Comparison of ENCODE assay signal across 1 cellular context in the genomic region with DNA sequence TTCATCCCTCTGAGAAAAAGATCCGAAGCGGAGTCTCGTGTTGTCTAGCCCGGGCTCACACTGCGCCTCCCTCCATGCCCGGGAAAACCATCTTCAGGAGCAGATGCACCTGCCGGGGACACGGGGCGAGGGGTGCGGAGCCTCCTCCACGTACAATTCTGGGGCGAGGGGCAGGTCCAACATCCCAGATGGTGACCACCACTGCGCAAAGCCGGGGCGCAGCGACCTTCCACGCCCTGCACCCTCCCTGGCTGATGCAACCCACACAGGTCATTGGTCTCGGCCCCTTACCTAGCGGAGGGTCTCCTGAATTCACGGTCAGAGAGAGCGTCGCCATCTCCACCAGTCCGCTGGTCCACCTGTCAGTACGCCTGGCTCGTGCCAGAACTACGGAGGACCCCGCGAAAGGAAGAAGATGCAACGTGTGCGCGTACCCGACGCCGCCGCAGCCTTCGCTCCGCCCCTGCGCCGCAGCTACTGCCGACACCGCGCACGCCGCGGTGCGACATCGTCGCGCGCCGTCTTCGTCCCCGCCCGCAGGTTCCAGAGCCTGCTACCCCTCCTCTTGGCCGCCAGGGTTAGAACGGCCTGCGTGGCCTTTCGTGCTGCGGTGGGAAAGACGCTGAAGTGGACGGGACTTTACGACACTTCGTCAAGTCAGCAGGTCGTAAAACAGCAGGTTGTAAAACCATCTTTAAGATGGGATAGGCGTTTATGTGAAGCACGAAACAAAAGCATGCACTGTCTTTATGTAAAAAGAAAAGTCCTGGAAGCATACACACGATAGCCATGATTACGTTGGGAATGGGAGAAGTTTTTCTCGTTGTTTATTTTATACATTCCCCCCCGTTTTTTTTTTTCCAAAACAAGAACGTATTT.
TF ChIP-seq lines count a peak whose summit lies in the region.

TSS of gene EPRS1 (minus strand) at position 454 of the 879 bp plus-strand sequence. CDS start at position 337, 117 bp downstream.

TF ChIP-seq in K562, 482 proteins besides CTCF, POLR2A, EP300 and RAD21 (continued from another document and continues in another):
- peak; percentile 89 for TF ChIP-seq E2F8 (IDR thresholded peaks at IDR 0.05; ENCODE audit: low read depth, partially characterized antibody)
- no peak for TF ChIP-seq MYNN (IDR thresholded peaks at IDR 0.05)
- no peak for TF ChIP-seq MYNN (CRISPR knock-in tag; IDR thresholded peaks at IDR 0.05)
- TF ChIP-seq, protein P1, sequence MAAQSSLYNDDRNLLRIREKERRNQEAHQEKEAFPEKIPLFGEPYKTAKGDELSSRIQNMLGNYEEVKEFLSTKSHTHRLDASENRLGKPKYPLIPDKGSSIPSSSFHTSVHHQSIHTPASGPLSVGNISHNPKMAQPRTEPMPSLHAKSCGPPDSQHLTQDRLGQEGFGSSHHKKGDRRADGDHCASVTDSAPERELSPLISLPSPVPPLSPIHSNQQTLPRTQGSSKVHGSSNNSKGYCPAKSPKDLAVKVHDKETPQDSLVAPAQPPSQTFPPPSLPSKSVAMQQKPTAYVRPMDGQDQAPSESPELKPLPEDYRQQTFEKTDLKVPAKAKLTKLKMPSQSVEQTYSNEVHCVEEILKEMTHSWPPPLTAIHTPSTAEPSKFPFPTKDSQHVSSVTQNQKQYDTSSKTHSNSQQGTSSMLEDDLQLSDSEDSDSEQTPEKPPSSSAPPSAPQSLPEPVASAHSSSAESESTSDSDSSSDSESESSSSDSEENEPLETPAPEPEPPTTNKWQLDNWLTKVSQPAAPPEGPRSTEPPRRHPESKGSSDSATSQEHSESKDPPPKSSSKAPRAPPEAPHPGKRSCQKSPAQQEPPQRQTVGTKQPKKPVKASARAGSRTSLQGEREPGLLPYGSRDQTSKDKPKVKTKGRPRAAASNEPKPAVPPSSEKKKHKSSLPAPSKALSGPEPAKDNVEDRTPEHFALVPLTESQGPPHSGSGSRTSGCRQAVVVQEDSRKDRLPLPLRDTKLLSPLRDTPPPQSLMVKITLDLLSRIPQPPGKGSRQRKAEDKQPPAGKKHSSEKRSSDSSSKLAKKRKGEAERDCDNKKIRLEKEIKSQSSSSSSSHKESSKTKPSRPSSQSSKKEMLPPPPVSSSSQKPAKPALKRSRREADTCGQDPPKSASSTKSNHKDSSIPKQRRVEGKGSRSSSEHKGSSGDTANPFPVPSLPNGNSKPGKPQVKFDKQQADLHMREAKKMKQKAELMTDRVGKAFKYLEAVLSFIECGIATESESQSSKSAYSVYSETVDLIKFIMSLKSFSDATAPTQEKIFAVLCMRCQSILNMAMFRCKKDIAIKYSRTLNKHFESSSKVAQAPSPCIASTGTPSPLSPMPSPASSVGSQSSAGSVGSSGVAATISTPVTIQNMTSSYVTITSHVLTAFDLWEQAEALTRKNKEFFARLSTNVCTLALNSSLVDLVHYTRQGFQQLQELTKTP (IDR thresholded peaks at IDR 0.05; ENCODE audit: low read depth in 1 of 2, partially characterized antibody in 2 of 2), result peak in 1 of 2 experiments; percentile 41
- 0 out of 2 replicates have a peak, but pooled peaks have one; percentile 87 for TF ChIP-seq SRSF3 (IDR thresholded peaks at IDR 0.05; ENCODE audit: insufficient read depth, low read length)
- peak; percentile 100 for TF ChIP-seq EP400 (IDR thresholded peaks at IDR 0.05)
- no peak for TF ChIP-seq ZBTB17 (CRISPR knock-in tag; IDR thresholded peaks at IDR 0.05)
- TF ChIP-seq ARID2 (IDR thresholded peaks at IDR 0.05), result no peak
- no peak for TF ChIP-seq YBX1 (IDR thresholded peaks at IDR 0.05)
- peak; percentile 88 for TF ChIP-seq GABPB1 (CRISPR knock-in tag; IDR thresholded peaks at IDR 0.05)
- no peak for TF ChIP-seq ASH1L (IDR thresholded peaks at IDR 0.05; ENCODE audit: borderline replicate concordance, low read depth, partially characterized antibody)
- no peak for TF ChIP-seq ZBTB1 (CRISPR knock-in tag; IDR thresholded peaks at IDR 0.05; ENCODE audit: borderline replicate concordance, low read depth)
- TF ChIP-seq, protein P2, sequence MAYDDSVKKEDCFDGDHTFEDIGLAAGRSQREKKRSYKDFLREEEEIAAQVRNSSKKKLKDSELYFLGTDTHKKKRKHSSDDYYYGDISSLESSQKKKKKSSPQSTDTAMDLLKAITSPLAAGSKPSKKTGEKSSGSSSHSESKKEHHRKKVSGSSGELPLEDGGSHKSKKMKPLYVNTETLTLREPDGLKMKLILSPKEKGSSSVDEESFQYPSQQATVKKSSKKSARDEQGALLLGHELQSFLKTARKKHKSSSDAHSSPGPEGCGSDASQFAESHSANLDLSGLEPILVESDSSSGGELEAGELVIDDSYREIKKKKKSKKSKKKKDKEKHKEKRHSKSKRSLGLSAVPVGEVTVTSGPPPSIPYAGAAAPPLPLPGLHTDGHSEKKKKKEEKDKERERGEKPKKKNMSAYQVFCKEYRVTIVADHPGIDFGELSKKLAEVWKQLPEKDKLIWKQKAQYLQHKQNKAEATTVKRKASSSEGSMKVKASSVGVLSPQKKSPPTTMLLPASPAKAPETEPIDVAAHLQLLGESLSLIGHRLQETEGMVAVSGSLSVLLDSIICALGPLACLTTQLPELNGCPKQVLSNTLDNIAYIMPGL (CRISPR knock-in tag; IDR thresholded peaks at IDR 0.05), result peak; percentile 90; the same call in 1 of the 2 replicates
- no peak for TF ChIP-seq PPARD (CRISPR knock-in tag; IDR thresholded peaks at IDR 0.05)
- TF ChIP-seq, protein P3, sequence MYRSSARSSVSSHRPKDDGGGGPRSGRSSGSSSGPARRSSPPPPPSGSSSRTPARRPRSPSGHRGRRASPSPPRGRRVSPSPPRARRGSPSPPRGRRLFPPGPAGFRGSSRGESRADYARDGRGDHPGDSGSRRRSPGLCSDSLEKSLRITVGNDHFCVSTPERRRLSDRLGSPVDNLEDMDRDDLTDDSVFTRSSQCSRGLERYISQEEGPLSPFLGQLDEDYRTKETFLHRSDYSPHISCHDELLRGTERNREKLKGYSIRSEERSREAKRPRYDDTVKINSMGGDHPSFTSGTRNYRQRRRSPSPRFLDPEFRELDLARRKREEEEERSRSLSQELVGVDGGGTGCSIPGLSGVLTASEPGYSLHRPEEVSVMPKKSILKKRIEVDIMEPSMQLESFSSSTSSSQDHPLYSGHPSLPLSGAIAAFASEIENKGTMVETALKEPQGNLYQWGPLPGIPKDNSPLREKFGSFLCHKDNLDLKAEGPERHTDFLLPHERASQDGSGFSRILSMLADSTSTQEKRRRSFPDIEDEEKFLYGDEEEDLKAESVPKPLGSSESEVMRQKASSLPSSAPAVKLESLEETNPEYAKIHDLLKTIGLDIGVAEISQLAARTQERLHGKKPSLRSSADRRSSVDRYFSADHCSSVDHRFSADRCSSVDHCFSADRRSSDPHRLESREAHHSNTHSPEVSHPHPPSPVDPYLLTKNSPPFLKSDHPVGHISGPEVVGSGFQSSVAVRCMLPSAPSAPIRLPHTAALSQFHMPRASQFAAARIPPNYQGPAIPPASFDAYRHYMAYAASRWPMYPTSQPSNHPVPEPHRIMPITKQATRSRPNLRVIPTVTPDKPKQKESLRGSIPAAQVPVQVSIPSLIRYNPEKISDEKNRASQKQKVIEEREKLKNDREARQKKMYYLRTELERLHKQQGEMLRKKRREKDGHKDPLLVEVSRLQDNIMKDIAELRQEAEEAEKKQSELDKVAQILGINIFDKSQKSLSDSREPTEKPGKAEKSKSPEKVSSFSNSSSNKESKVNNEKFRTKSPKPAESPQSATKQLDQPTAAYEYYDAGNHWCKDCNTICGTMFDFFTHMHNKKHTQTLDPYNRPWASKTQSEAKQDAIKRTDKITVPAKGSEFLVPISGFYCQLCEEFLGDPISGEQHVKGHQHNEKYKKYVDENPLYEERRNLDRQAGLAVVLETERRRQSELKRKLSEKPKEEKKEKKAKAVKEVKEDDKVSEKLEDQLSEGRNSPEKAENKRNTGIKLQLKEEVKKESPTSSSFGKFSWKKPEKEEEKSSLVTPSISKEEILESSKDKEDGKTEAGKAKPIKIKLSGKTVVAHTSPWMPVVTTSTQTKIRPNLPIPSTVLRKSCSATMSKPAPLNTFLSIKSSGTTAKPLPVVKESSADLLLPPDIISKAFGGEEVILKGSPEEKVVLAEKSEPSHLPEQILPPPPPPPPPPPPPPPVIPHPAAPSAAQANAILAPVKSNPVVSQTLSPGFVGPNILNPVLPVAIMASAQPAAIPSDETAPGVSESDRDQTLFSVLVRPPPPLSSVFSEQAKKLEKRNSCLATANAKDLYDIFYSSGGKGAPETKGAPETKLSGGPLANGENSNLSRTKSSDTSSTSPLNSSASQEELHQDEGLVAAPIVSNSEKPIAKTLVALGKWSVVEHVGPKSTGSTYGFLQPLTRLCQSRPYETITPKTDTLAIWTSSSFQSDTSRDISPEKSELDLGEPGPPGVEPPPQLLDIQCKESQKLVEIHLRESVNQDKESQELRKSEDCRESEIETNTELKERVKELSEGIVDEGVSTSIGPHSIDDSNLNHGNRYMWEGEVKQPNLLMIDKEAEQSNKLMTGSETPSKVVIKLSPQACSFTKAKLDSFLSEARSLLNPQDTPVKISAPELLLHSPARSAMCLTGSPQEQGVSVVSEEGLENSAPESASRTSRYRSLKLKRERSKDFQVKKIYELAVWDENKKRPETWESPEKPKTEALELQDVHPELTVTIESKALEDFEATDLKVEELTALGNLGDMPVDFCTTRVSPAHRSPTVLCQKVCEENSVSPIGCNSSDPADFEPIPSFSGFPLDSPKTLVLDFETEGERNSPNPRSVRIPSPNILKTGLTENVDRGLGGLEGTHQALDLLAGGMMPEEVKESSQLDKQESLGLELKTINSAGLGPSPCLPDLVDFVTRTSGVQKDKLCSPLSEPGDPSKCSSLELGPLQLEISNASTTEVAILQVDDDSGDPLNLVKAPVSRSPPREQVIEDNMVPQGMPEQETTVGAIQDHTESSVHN (IDR thresholded peaks at IDR 0.05; ENCODE audit: borderline replicate concordance in 1 of 2, low read depth in 1 of 2), result no peak
- no peak for TF ChIP-seq ZNF561 (CRISPR knock-in tag; conservative IDR thresholded peaks at IDR 0.05)
- TF ChIP-seq ZNF696 (CRISPR knock-in tag; conservative IDR thresholded peaks at IDR 0.05), result no peak
- TF ChIP-seq ZNF121 (CRISPR knock-in tag; conservative IDR thresholded peaks at IDR 0.05), result no peak
- TF ChIP-seq PTBP1 (IDR thresholded peaks at IDR 0.05; ENCODE audit: low read depth, low read length), result 0 out of 2 replicates have a peak, but pooled peaks have one; percentile 21
- TF ChIP-seq MAZ (CRISPR knock-in tag; conservative IDR thresholded peaks at IDR 0.05 in 1 of 2, IDR thresholded peaks at IDR 0.05 in 1 of 2), result peak; percentile 88 to 90; a peak in 3 of 4 replicates
- no peak for TF ChIP-seq ZNF224 (CRISPR knock-in tag; IDR thresholded peaks at IDR 0.05)
- TF ChIP-seq ZNF239 (CRISPR knock-in tag; IDR thresholded peaks at IDR 0.05), result no peak
- no peak for TF ChIP-seq ZNF408 (CRISPR knock-in tag; IDR thresholded peaks at IDR 0.05; ENCODE audit: low read depth)
- peak; percentile 60; the same call in 1 of the 2 replicates for TF ChIP-seq SIN3B (IDR thresholded peaks at IDR 0.05; ENCODE audit: low read depth)
- no peak; the same call in 1 of the 2 replicates for TF ChIP-seq REST (CRISPR knock-in tag; IDR thresholded peaks at IDR 0.05; ENCODE audit: low read depth)
- TF ChIP-seq PHB (CRISPR knock-in tag; IDR thresholded peaks at IDR 0.05), result no peak
- no peak for TF ChIP-seq ATF2 (CRISPR knock-in tag; IDR thresholded peaks at IDR 0.05)
- no peak for TF ChIP-seq PYGO2 (tag; IDR thresholded peaks at IDR 0.05)
- TF ChIP-seq, protein P4, sequence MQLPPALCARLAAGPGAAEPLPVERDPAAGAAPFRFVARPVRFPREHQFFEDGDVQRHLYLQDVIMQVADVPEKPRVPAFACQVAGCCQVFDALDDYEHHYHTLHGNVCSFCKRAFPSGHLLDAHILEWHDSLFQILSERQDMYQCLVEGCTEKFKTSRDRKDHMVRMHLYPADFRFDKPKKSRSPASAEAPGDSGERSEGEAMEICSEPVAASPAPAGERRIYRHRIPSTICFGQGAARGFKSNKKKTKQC (CRISPR knock-in tag; IDR thresholded peaks at IDR 0.05), result peak; percentile 91; the same call in 1 of the 2 replicates
